In genomic region chr17:63675231-63675606, GRCh38 we compare ENCODE assay signal across 12 cellular contexts. TPM values are rescaled to one million over a fixed set of nuclear protein-coding genes. Genes with fewer than 3 reads are reported as not detected.
DNase-seq lines count a peak whose midpoint lies in the region; ATAC-seq, FAIRE-seq and TF ChIP-seq lines count a peak whose summit lies in the region.
"Had no signal": no experiment of that assay in that cellular context is flagged by ENCODE, and none has a peak within 500 bp of the region (broad histone marks: within the 10 kb centered on the region; RNA-seq: fewer than 3 reads in every experiment).

No MANE protein-coding gene starts in this region.

- BruUV-seq in HCT116 (replicated peaks; lab: Mats Ljungman, UMichigan): no TSS peak

- FAIRE-seq in astrocyte (lab: Jason Lieb, UNC): no peak

- intact Hi-C loops in HCT116 (cut with micrococcal nuclease): no loop called here
- intact Hi-C loops in right cardiac atrium (cut with DNase I): no loop called here
- intact Hi-C loops in activated CD8-positive, alpha-beta T cell treated with anti-CD3 and anti-CD28 coated beads for 36 hours (cut with micrococcal nuclease): no loop called here

- H3K4me1 Mint-ChIP-seq in astrocyte (ENCODE audit: low read depth, unreplicated experiment): peaks cover 18% of the 10 kb centered on the region
- peaks cover 5% of the 10 kb centered on the region for H3K4me1 Mint-ChIP-seq in activated CD8-positive, alpha-beta T cell treated with anti-CD3 and anti-CD28 coated beads for 36 hours (ENCODE audit: low read depth)
- H3K4me1 Mint-ChIP-seq in natural killer cell treated with Interleukin-12 subunit alpha and Interleukin-12 subunit beta and Interleukin-15 and Interleukin-18, amount 100 ng/mL, for 72 hours (ENCODE audit: low read depth in 2 of 2): peaks cover 7 to 14% of the 10 kb centered on the region in 2 donors

- no peak for TF ChIP-seq POLR2A in HCT116 (IDR thresholded peaks at IDR 0.05; ENCODE audit: borderline replicate concordance, extremely low read depth, insufficient read depth, insufficient read length)

- H3K27me3 ChIP-seq in HCT116 (ENCODE audit: insufficient read depth, low read length) (no peaks in the 10 kb centered on the region), astrocyte (ENCODE audit: insufficient read depth, low read length) (no peaks in the 10 kb centered on the region), right cardiac atrium (ENCODE audit: control insufficient read depth, insufficient read depth) (no peaks in the 10 kb centered on the region)

- H4K20me1 ChIP-seq in HCT116 (ENCODE audit: insufficient read depth) (no peaks in the 10 kb centered on the region), astrocyte (ENCODE audit: insufficient read depth, low read length) (peaks cover 18% of the 10 kb centered on the region)

- H3K4me3 Mint-ChIP-seq in astrocyte (ENCODE audit: unreplicated experiment): peak overlapping the region; percentile 45
- H3K4me3 Mint-ChIP-seq in activated CD8-positive, alpha-beta T cell treated with anti-CD3 and anti-CD28 coated beads for 36 hours: no peak overlapping the region
- no peak overlapping the region for H3K4me3 Mint-ChIP-seq in natural killer cell treated with Interleukin-12 subunit alpha and Interleukin-12 subunit beta and Interleukin-15 and Interleukin-18, amount 100 ng/mL, for 72 hours

- CTCF ChIA-PET in HCT116 (lab: Charles Lee): interaction anchor here (0.8 to 2.3 kb wide), 6 partner anchors 22 to 269 kb away, joined by 3 to 10 read pairs (median 3); no protein-coding TSS in a partner anchor
- CTCF ChIA-PET in activated CD8-positive, alpha-beta T cell treated with anti-CD3 and anti-CD28 coated beads for 36 hours (lab: Charles Lee): interaction anchor here (0.9 to 2.7 kb wide), 6 partner anchors 11 to 250 kb away, joined by 3 to 17 read pairs (median 4); no protein-coding TSS in a partner anchor

- peak overlapping the region; percentile 77 for H3K27ac ChIP-seq in HCT116 (ENCODE audit: low read depth, low read length)
- H3K27ac ChIP-seq in astrocyte (ENCODE audit: low read depth, low read length): no peak overlapping the region
- peak overlapping the region; percentile 88 for H3K27ac ChIP-seq in right cardiac atrium (ENCODE audit: low read length)
- H3K27ac ChIP-seq in skin epidermis: peak overlapping the region in 17 of 21 experiments; percentile 20 to 80 (median 52)

- 6% methylated on average over 4 of the region's 4 CpGs for WGBS in right cardiac atrium

- H3K4me2 ChIP-seq in HCT116 (ENCODE audit: low read length) (peak overlapping the region; percentile 59), astrocyte (ENCODE audit: low read length) (peak overlapping the region; percentile 76)

- RAD21 ChIA-PET in HCT116 (lab: Charles Lee; ENCODE audit: low non-redundant PET in 1 of 2, low total read pairs in 2 of 2, uncharacterized antibody in 2 of 2, unreplicated experiment in 2 of 2): no interaction called here

- no peak overlapping the region for H3K27ac Mint-ChIP-seq in astrocyte (ENCODE audit: unreplicated experiment)
- no peak overlapping the region for H3K27ac Mint-ChIP-seq in activated CD8-positive, alpha-beta T cell treated with anti-CD3 and anti-CD28 coated beads for 36 hours
- H3K27ac Mint-ChIP-seq in natural killer cell treated with Interleukin-12 subunit alpha and Interleukin-12 subunit beta and Interleukin-15 and Interleukin-18, amount 100 ng/mL, for 72 hours: no peak overlapping the region

- ATAC-seq in HCT116: no peak; the same call in 1 of the 2 replicates
- peak; percentile 73 to 87 for ATAC-seq in right cardiac atrium
- ATAC-seq in HG03342 (IDR thresholded peaks at IDR 0.05; ENCODE audit: unreplicated experiment): no peak
- ATAC-seq in activated CD8-positive, alpha-beta T cell treated with anti-CD3 and anti-CD28 coated beads for 36 hours: no peak
- no peak for ATAC-seq in GM21723 (IDR thresholded peaks at IDR 0.05; ENCODE audit: unreplicated experiment)
- no peak for ATAC-seq in natural killer cell treated with Interleukin-12 subunit alpha and Interleukin-12 subunit beta and Interleukin-15 and Interleukin-18, amount 100 ng/mL, for 72 hours

- no peaks in the 10 kb centered on the region for H3K36me3 ChIP-seq in HCT116 (ENCODE audit: control insufficient read depth in 1 of 2, insufficient read depth in 2 of 2, low read length in 2 of 2)
- H3K36me3 ChIP-seq in astrocyte (ENCODE audit: insufficient read depth, low read length): peaks cover 2% of the 10 kb centered on the region

- H2AFZ ChIP-seq in HCT116 (ENCODE audit: low read depth, low read length, poor library complexity, severe bottlenecking) (no peak overlapping the region), astrocyte (ENCODE audit: low read depth, low read length) (peak overlapping the region; percentile 3)

- TF ChIP-seq RAD21 in HCT116 (IDR thresholded peaks at IDR 0.05; ENCODE audit: low read depth): no peak

- H3K9me3 ChIP-seq in HCT116 (ENCODE audit: control insufficient read depth in 1 of 2, insufficient read depth in 1 of 2, low read depth in 1 of 2, low read length in 2 of 2) (no peaks in the 10 kb centered on the region), astrocyte (ENCODE audit: insufficient read depth, low read depth, low read length) (no peaks in the 10 kb centered on the region), right cardiac atrium (ENCODE audit: control insufficient read depth, low read length) (no peaks in the 10 kb centered on the region)

- POLR2A ChIA-PET in HCT116 (lab: Charles Lee): interaction anchor here (1.8 to 2.7 kb wide), 2 partner anchors 9 to 98 kb away, joined by 7 to 8 read pairs; partner anchors contain the start of genes CCDC47 and DDX42
- POLR2A ChIA-PET in activated CD8-positive, alpha-beta T cell treated with anti-CD3 and anti-CD28 coated beads for 36 hours (lab: Charles Lee): interaction anchor here (0.9 to 4.6 kb wide), 5 partner anchors 9 to 38 kb away, joined by 3 to 28 read pairs (median 3); no protein-coding TSS in a partner anchor

- H3K9ac ChIP-seq in HCT116 (ENCODE audit: low read length) (peak overlapping the region; percentile 22; the same call in 1 of the 2 replicates), astrocyte (ENCODE audit: low read length) (peak overlapping the region; percentile 33)

- peaks cover 1% of the 10 kb centered on the region for H3K9me3 Mint-ChIP-seq in astrocyte (ENCODE audit: unreplicated experiment)
- no peaks in the 10 kb centered on the region for H3K9me3 Mint-ChIP-seq in activated CD8-positive, alpha-beta T cell treated with anti-CD3 and anti-CD28 coated beads for 36 hours
- H3K9me3 Mint-ChIP-seq in natural killer cell treated with Interleukin-12 subunit alpha and Interleukin-12 subunit beta and Interleukin-15 and Interleukin-18, amount 100 ng/mL, for 72 hours: no peaks in the 10 kb centered on the region

- no peaks in the 10 kb centered on the region for H3K27me3 Mint-ChIP-seq in astrocyte (ENCODE audit: low read depth, unreplicated experiment)
- H3K27me3 Mint-ChIP-seq in activated CD8-positive, alpha-beta T cell treated with anti-CD3 and anti-CD28 coated beads for 36 hours: no peaks in the 10 kb centered on the region
- H3K27me3 Mint-ChIP-seq in natural killer cell treated with Interleukin-12 subunit alpha and Interleukin-12 subunit beta and Interleukin-15 and Interleukin-18, amount 100 ng/mL, for 72 hours: no peaks in the 10 kb centered on the region

- no peak overlapping the region for H3K4me3 ChIP-seq in HCT116 (replicated peaks in 1 of 2; ENCODE audit: low read depth in 1 of 2, low read length in 2 of 2)
- no peak overlapping the region for H3K4me3 ChIP-seq in astrocyte (ENCODE audit: insufficient read depth, low read depth, low read length)
- H3K4me3 ChIP-seq in right cardiac atrium (ENCODE audit: low read length): peak overlapping the region; percentile 37
- H3K4me3 ChIP-seq in skin epidermis: no peak overlapping the region

- H3K9me2 ChIP-seq in HCT116 (ENCODE audit: insufficient read depth): no peaks in the 10 kb centered on the region

- DNase-seq in HCT116 (ENCODE audit: low read depth, low spot score) (no peak), astrocyte (ENCODE audit: low read depth) (no peak), right cardiac atrium (no peak)
- DNase-seq in activated CD8-positive, alpha-beta T cell treated with anti-CD3 and anti-CD28 coated beads for 36 hours: no peak
- no peak for DNase-seq in natural killer cell treated with Interleukin-12 subunit alpha and Interleukin-12 subunit beta and Interleukin-15 and Interleukin-18, amount 100 ng/mL, for 72 hours (ENCODE audit: low spot score)
- DNase-seq: activated CD4-positive, alpha-beta T cell treated with anti-CD3 and anti-CD28 coated beads, Interleukin-2, amount 50 U/mL, for 4 hours; DND-41; effector CD4-positive, alpha-beta T cell; NK-92 treated with Interleukin-12 subunit alpha and Interleukin-12 subunit beta, amount 100 ng/mL, for 24 hours had no signal

- H3K79me2 ChIP-seq in HCT116 (ENCODE audit: insufficient read depth, low read length): no peaks in the 10 kb centered on the region
- no peaks in the 10 kb centered on the region for H3K79me2 ChIP-seq in astrocyte (ENCODE audit: insufficient read depth, low read length)

- H3K4me1 ChIP-seq in HCT116 (ENCODE audit: control insufficient read depth in 1 of 2, insufficient read depth in 2 of 2, low read length in 2 of 2) (peaks cover 24 to 26% of the 10 kb centered on the region in 2 experiments), astrocyte (ENCODE audit: insufficient read depth, low read length) (peaks cover 21% of the 10 kb centered on the region), right cardiac atrium (ENCODE audit: control insufficient read depth, insufficient read depth, low read length) (peaks cover 11% of the 10 kb centered on the region)

- TF ChIP-seq CTCF in HCT116 (IDR thresholded peaks at IDR 0.05 in 2 of 3, conservative IDR thresholded peaks at IDR 0.05 in 1 of 3; ENCODE audit: borderline replicate concordance in 1 of 3, insufficient read depth in 1 of 3, low read depth in 2 of 3, low read length in 2 of 3) (no peak), astrocyte (IDR thresholded peaks at IDR 0.05; ENCODE audit: insufficient read depth, low read depth, low read length) (no peak)
- no peak for TF ChIP-seq CTCF in activated CD8-positive, alpha-beta T cell treated with anti-CD3 and anti-CD28 coated beads for 36 hours (IDR thresholded peaks at IDR 0.05)

- peaks cover 21% of the 10 kb centered on the region for H3K36me3 Mint-ChIP-seq in astrocyte (ENCODE audit: low read depth, unreplicated experiment)
- peaks cover 5% of the 10 kb centered on the region for H3K36me3 Mint-ChIP-seq in activated CD8-positive, alpha-beta T cell treated with anti-CD3 and anti-CD28 coated beads for 36 hours (ENCODE audit: low read depth)
- peaks cover 6% of the 10 kb centered on the region for H3K36me3 Mint-ChIP-seq in natural killer cell treated with Interleukin-12 subunit alpha and Interleukin-12 subunit beta and Interleukin-15 and Interleukin-18, amount 100 ng/mL, for 72 hours

RNA-seq across cellular contexts. Expression of gene LIMD2, which starts 24.7 kb away (rescaled TPM):
- total RNA-seq in HCT116 (2021; ENCODE audit: unreplicated experiment) (8.4 TPM), astrocyte (54.8 and 55.0 TPM in 2 replicates), right cardiac atrium (10 to 100 TPM in 1 of 4 donors, 1 to 10 TPM in 3; 7.9 to 13.8 (median 8.2) TPM)
- 6.0 and 7.0 TPM in 2 replicates for polyA plus RNA-seq in HCT116 (2012)
- 8.7 TPM for polyA plus RNA-seq in right cardiac atrium
- 100 to 1,000 TPM; 143 to 145 TPM for total RNA-seq in activated CD8-positive, alpha-beta T cell treated with anti-CD3 and anti-CD28 coated beads for 36 hours
- 100 to 1,000 TPM; 114 to 185 TPM for total RNA-seq in natural killer cell treated with Interleukin-12 subunit alpha and Interleukin-12 subunit beta and Interleukin-15 and Interleukin-18, amount 100 ng/mL, for 72 hours

RNA-seq across cellular contexts. Expression of gene MAP3K3, which starts 53.0 kb away (rescaled TPM):
- total RNA-seq in HCT116 (2021; ENCODE audit: unreplicated experiment) (18.5 TPM), astrocyte (28.3 and 30.5 TPM in 2 replicates), right cardiac atrium (10 to 100 TPM; 47.1 to 51.0 (median 48.6) TPM)
- polyA plus RNA-seq in HCT116 (2012): 14.2 and 14.5 TPM in 2 replicates
- 32.6 TPM for polyA plus RNA-seq in right cardiac atrium
- 10 to 100 TPM; 20.6 to 22.5 TPM for total RNA-seq in activated CD8-positive, alpha-beta T cell treated with anti-CD3 and anti-CD28 coated beads for 36 hours
- total RNA-seq in natural killer cell treated with Interleukin-12 subunit alpha and Interleukin-12 subunit beta and Interleukin-15 and Interleukin-18, amount 100 ng/mL, for 72 hours: 10 to 100 TPM; 38.2 to 52.0 TPM

Comparison
In these comparisons a context has a peak if more than half of its experiments do, and no peak if none do; other contexts are left out.
1. ATAC-seq: peak in right cardiac atrium (2 of 2); none in HCT116 (single experiment), HG03342 (single experiment), activated CD8-positive, alpha-beta T cell treated with anti-CD3 and anti-CD28 coated beads for 36 hours (single experiment), GM21723 (single experiment) and natural killer cell treated with Interleukin-12 subunit alpha and Interleukin-12 subunit beta and Interleukin-15 and Interleukin-18, amount 100 ng/mL, for 72 hours (0 of 2).